ENCODE assay signal across 11 cellular contexts in genomic region chr13:99894835-99895427, GRCh38.
A peak's percentile ranks its signal among the peaks of the same experiment; 100 is the strongest.
DNase-seq lines count a peak whose midpoint lies in the region; ATAC-seq, FAIRE-seq and TF ChIP-seq lines count a peak whose summit lies in the region.
"Had no signal": no experiment of that assay in that cellular context is flagged by ENCODE, and none has a peak within 500 bp of the region (broad histone marks: within the 10 kb centered on the region; RNA-seq: fewer than 3 reads in every experiment).

No MANE protein-coding gene starts in this region.

- no peaks in the 10 kb centered on the region for H3K9me3 ChIP-seq in astrocyte (ENCODE audit: insufficient read depth, low read depth, low read length)
- no peaks in the 10 kb centered on the region for H3K9me3 ChIP-seq in suprapubic skin
- no peaks in the 10 kb centered on the region for H3K9me3 ChIP-seq in PC-3 (ENCODE audit: low read length)

- POLR2A ChIA-PET in activated CD4-positive, alpha-beta T cell treated with anti-CD3 and anti-CD28 coated beads, Interleukin-2, amount 10 ng/mL, durations not matched to agents 7 days and 5 days (lab: Charles Lee): no interaction called here
- POLR2A ChIA-PET in PC-3 (lab: Charles Lee; ENCODE audit: unreplicated experiment): no interaction called here

- peak overlapping the region; percentile 57 for H3K4me3 Mint-ChIP-seq in activated CD4-positive, alpha-beta T cell treated with anti-CD3 and anti-CD28 coated beads, Interleukin-2, amount 10 ng/mL, durations not matched to agents 7 days and 5 days
- H3K4me3 Mint-ChIP-seq in astrocyte (ENCODE audit: unreplicated experiment): peak overlapping the region; percentile 71

- no peaks in the 10 kb centered on the region for H3K9me3 Mint-ChIP-seq in activated CD4-positive, alpha-beta T cell treated with anti-CD3 and anti-CD28 coated beads, Interleukin-2, amount 10 ng/mL, durations not matched to agents 7 days and 5 days
- H3K9me3 Mint-ChIP-seq in astrocyte (ENCODE audit: unreplicated experiment): peaks cover 16% of the 10 kb centered on the region

- WGBS in suprapubic skin: 3% methylated on average over 30 of the region's 30 CpGs

- TF ChIP-seq POLR2A in suprapubic skin (IDR thresholded peaks at IDR 0.05): no peak

- H3K27me3 Mint-ChIP-seq in activated CD4-positive, alpha-beta T cell treated with anti-CD3 and anti-CD28 coated beads, Interleukin-2, amount 10 ng/mL, durations not matched to agents 7 days and 5 days: peaks cover 65% of the 10 kb centered on the region
- H3K27me3 Mint-ChIP-seq in astrocyte (ENCODE audit: low read depth, unreplicated experiment): peaks cover 78% of the 10 kb centered on the region

- H3K27ac Mint-ChIP-seq in activated CD4-positive, alpha-beta T cell treated with anti-CD3 and anti-CD28 coated beads, Interleukin-2, amount 10 ng/mL, durations not matched to agents 7 days and 5 days: no peak overlapping the region
- H3K27ac Mint-ChIP-seq in astrocyte (ENCODE audit: unreplicated experiment): no peak overlapping the region

- BruUV-seq in PC-3 (replicated peaks; lab: Mats Ljungman, UMichigan): no TSS peak

- CTCF ChIA-PET in activated CD4-positive, alpha-beta T cell treated with anti-CD3 and anti-CD28 coated beads, Interleukin-2, amount 10 ng/mL, durations not matched to agents 7 days and 5 days (lab: Charles Lee): no interaction called here
- CTCF ChIA-PET in PC-3 (lab: Charles Lee): no interaction called here

- H3K9ac ChIP-seq in astrocyte (ENCODE audit: low read length) (no peak overlapping the region), PC-3 (ENCODE audit: low read length) (no peak overlapping the region)
- H3K9ac ChIP-seq: BLaER1 treated with 17β-estradiol and CSF1 and Interleukin-3, amounts not matched to agents 10 nM and 100 nM had no signal

- peak overlapping the region; percentile 45 for H2AFZ ChIP-seq in astrocyte (ENCODE audit: low read depth, low read length)
- no peak overlapping the region for H2AFZ ChIP-seq in PC-3 (ENCODE audit: low read length)

- DNase-seq in activated CD4-positive, alpha-beta T cell treated with anti-CD3 and anti-CD28 coated beads, Interleukin-2, amount 10 ng/mL, durations not matched to agents 7 days and 5 days: no peak
- DNase-seq in activated CD4-positive, alpha-beta T cell treated with anti-CD3 and anti-CD28 coated beads for 1 hour: no peak
- DNase-seq in astrocyte (ENCODE audit: low read depth) (no peak), suprapubic skin (ENCODE audit: low spot score in 2 of 2) (no peak), PC-3 (no peak), DMS79 (lab: John Stamatoyannopoulos, UW) (no peak)
- DNase-seq: islet precursor cell, NCI-H1105 treated with DMSO at 0.1 percent for 48 hours had no signal

- no peak for ATAC-seq in HG03439 (IDR thresholded peaks at IDR 0.05; ENCODE audit: unreplicated experiment)
- ATAC-seq in PC-3: no peak

- TF ChIP-seq EP300 in suprapubic skin (IDR thresholded peaks at IDR 0.05): no peak

- H3K4me2 ChIP-seq in astrocyte (ENCODE audit: low read length) (peak overlapping the region; percentile 74), PC-3 (ENCODE audit: low read length) (no peak overlapping the region)
- H3K4me2 ChIP-seq: BLaER1 treated with 17β-estradiol and CSF1 and Interleukin-3, amounts not matched to agents 10 nM and 100 nM had no signal

- H3K4me3 ChIP-seq in astrocyte (ENCODE audit: insufficient read depth, low read depth, low read length) (peak overlapping the region; percentile 40), suprapubic skin (peak overlapping the region; percentile 47), PC-3 (ENCODE audit: low read length) (no peak overlapping the region)

- peaks cover 8% of the 10 kb centered on the region for H3K4me1 Mint-ChIP-seq in activated CD4-positive, alpha-beta T cell treated with anti-CD3 and anti-CD28 coated beads, Interleukin-2, amount 10 ng/mL, durations not matched to agents 7 days and 5 days
- no peaks in the 10 kb centered on the region for H3K4me1 Mint-ChIP-seq in astrocyte (ENCODE audit: low read depth, unreplicated experiment)

- no peaks in the 10 kb centered on the region for H3F3A ChIP-seq in PC-3 (ENCODE audit: low read length, unreplicated experiment)

- no peaks in the 10 kb centered on the region for H3K79me2 ChIP-seq in astrocyte (ENCODE audit: insufficient read depth, low read length)
- H3K79me2 ChIP-seq in PC-3 (ENCODE audit: low read length): no peaks in the 10 kb centered on the region

- H3K27me3 ChIP-seq in astrocyte (ENCODE audit: insufficient read depth, low read length) (peaks cover 67% of the 10 kb centered on the region), layer of hippocampus (ENCODE audit: control insufficient read depth, insufficient read depth, low read length) (peaks cover 17% of the 10 kb centered on the region), suprapubic skin (peaks cover 36% of the 10 kb centered on the region), PC-3 (ENCODE audit: low read length) (no peaks in the 10 kb centered on the region)

- H3K27ac ChIP-seq in astrocyte (ENCODE audit: low read depth, low read length): no peak overlapping the region
- H3K27ac ChIP-seq in layer of hippocampus (ENCODE audit: low read depth, low read length): peak overlapping the region; percentile 63
- no peak overlapping the region for H3K27ac ChIP-seq in suprapubic skin
- H3K27ac ChIP-seq in PC-3 (ENCODE audit: low read length): no peak overlapping the region
- H3K27ac ChIP-seq: BLaER1 treated with 17β-estradiol and CSF1 and Interleukin-3, amounts not matched to agents 10 nM and 100 nM had no signal

- no peaks in the 10 kb centered on the region for H3K9me2 ChIP-seq in PC-3 (replicated peaks; ENCODE audit: low read length)

- TF ChIP-seq CTCF in astrocyte (IDR thresholded peaks at IDR 0.05; ENCODE audit: insufficient read depth, low read depth, low read length) (no peak), suprapubic skin (IDR thresholded peaks at IDR 0.05) (no peak), PC-3 (conservative IDR thresholded peaks at IDR 0.05; ENCODE audit: low read depth, low read length) (no peak)

- no peaks in the 10 kb centered on the region for H3K36me3 Mint-ChIP-seq in activated CD4-positive, alpha-beta T cell treated with anti-CD3 and anti-CD28 coated beads, Interleukin-2, amount 10 ng/mL, durations not matched to agents 7 days and 5 days (ENCODE audit: low read depth)
- peaks cover 5% of the 10 kb centered on the region for H3K36me3 Mint-ChIP-seq in astrocyte (ENCODE audit: low read depth, unreplicated experiment)

- FAIRE-seq in astrocyte (lab: Jason Lieb, UNC): no peak

- intact Hi-C loops in PC-3 (cut with micrococcal nuclease): no loop called here

- peaks cover 6% of the 10 kb centered on the region for H3K4me1 ChIP-seq in astrocyte (ENCODE audit: insufficient read depth, low read length)
- H3K4me1 ChIP-seq in suprapubic skin: peaks cover 17% of the 10 kb centered on the region
- no peaks in the 10 kb centered on the region for H3K4me1 ChIP-seq in PC-3 (ENCODE audit: insufficient read depth, low read length)
- H3K4me1 ChIP-seq: BLaER1 treated with 17β-estradiol and CSF1 and Interleukin-3, amounts not matched to agents 10 nM and 100 nM had no signal

- no peaks in the 10 kb centered on the region for H3K36me3 ChIP-seq in astrocyte (ENCODE audit: insufficient read depth, low read length)
- H3K36me3 ChIP-seq in suprapubic skin: no peaks in the 10 kb centered on the region
- H3K36me3 ChIP-seq in PC-3 (ENCODE audit: low read depth, low read length): no peaks in the 10 kb centered on the region

- no peaks in the 10 kb centered on the region for H4K20me1 ChIP-seq in astrocyte (ENCODE audit: insufficient read depth, low read length)
- no peaks in the 10 kb centered on the region for H4K20me1 ChIP-seq in PC-3 (ENCODE audit: low read length)
- H4K20me1 ChIP-seq: BLaER1 treated with 17β-estradiol and CSF1 and Interleukin-3, amounts not matched to agents 10 nM and 100 nM had no signal
